25 cellular contexts compared by ENCODE assay signal in genomic region chr15:39651295-39651694, GRCh38.
"Had no signal": no experiment of that assay in that cellular context is flagged by ENCODE, and none has a peak within 500 bp of the region (broad histone marks: within the 10 kb centered on the region; RNA-seq: fewer than 3 reads in every experiment).

No MANE protein-coding gene starts in this region.

- H3K27me3 ChIP-seq: neural progenitor cell, ovary, right lobe of liver, sigmoid colon, stomach, thyroid gland, tibial nerve, upper lobe of left lung, vagina had no signal

- ATAC-seq: psoas muscle; right cardiac atrium; right lobe of liver; stimulated activated effector memory CD8-positive, alpha-beta T cell treated with anti-CD3 and anti-CD28 coated beads, Interleukin-12 subunit alpha, Interleukin-12 subunit beta, amount 100 ng/mL, for 72 hours; stimulated activated naive B cell treated with anti-CD40 and anti-IgM and Interleukin-4, amounts not matched to agents 10 μg/mL and 1 μg/mL and 100 μg/mL, for 72 hours had no signal

- H3K9me3 ChIP-seq: ovary, psoas muscle, right lobe of liver, sigmoid colon, stomach, thoracic aorta, thyroid gland, tibial nerve, upper lobe of left lung, vagina had no signal

- H3K9ac ChIP-seq: neural progenitor cell, parathyroid adenoma had no signal

- H3K4me2 ChIP-seq: neural progenitor cell had no signal

- H2AFZ ChIP-seq: neural progenitor cell, parathyroid adenoma had no signal

- H3K4me1 ChIP-seq: neural progenitor cell, parathyroid adenoma, psoas muscle, right lobe of liver, stomach, thyroid gland, tibial nerve, vagina had no signal

- H3K4me3 ChIP-seq: neural progenitor cell, ovary, psoas muscle, right lobe of liver, sigmoid colon, stomach, thoracic aorta, thyroid gland, tibial nerve, upper lobe of left lung, vagina had no signal

- H3K79me2 ChIP-seq: parathyroid adenoma had no signal

- FAIRE-seq: small intestine, urothelium cell line had no signal

- DNase-seq: occipital lobe; ovary; posterior cingulate gyrus; psoas muscle; right cardiac atrium; right lobe of liver; sigmoid colon; small intestine; stimulated activated CD4-positive, alpha-beta T cell treated with anti-CD3 and anti-CD28 coated beads, Interleukin-15, amount 100 ng/mL, for 24 hours; stimulated activated CD4-positive, alpha-beta T cell treated with anti-CD3 and anti-CD28 coated beads, Interleukin-2, amount 100 ng/mL, for 24 hours; stimulated activated CD4-positive, alpha-beta T cell treated with anti-CD3 and anti-CD28 coated beads, Interleukin-2, amount 100 ng/mL, for 48 hours; stimulated activated CD4-positive, alpha-beta T cell treated with anti-CD3 and anti-CD28 coated beads, Interleukin-4, amount 100 ng/mL, for 24 hours; stimulated activated naive B cell treated with anti-CD40 and anti-IgM and Interleukin-4, amounts not matched to agents 10 μg/mL and 1 μg/mL and 100 μg/mL, for 72 hours; stimulated activated naive CD4-positive, alpha-beta T cell treated with Interleukin-2 at 50 U/mL for 16 hours; stomach; thyroid gland; trophoblast cell; upper lobe of left lung had no signal

- H3K27ac ChIP-seq: neural progenitor cell, ovary, parathyroid adenoma, psoas muscle, right lobe of liver, stomach, thoracic aorta, thyroid gland, upper lobe of left lung, vagina had no signal

- H3K36me3 ChIP-seq: neural progenitor cell, ovary, right lobe of liver, sigmoid colon, stomach, thoracic aorta, thyroid gland, tibial nerve, upper lobe of left lung, vagina had no signal
